15 cellular contexts compared by ENCODE assay signal in genomic region chr1:58870298-58870676, GRCh38.
DNase-seq lines count a peak whose midpoint lies in the region; ATAC-seq, FAIRE-seq and TF ChIP-seq lines count a peak whose summit lies in the region.
"Had no signal": no experiment of that assay in that cellular context is flagged by ENCODE, and none has a peak within 500 bp of the region (broad histone marks: within the 10 kb centered on the region; RNA-seq: fewer than 3 reads in every experiment).

No MANE protein-coding gene starts in this region.

- no peak for TF ChIP-seq POLR2A in esophagus squamous epithelium (IDR thresholded peaks at IDR 0.05)

- peaks cover 2% of the 10 kb centered on the region for H3K9me3 Mint-ChIP-seq in astrocyte (ENCODE audit: unreplicated experiment)
- H3K9me3 Mint-ChIP-seq: activated B cell treated with CpG ODN at 0.5 μM for 24 hours; effector memory CD8-positive, alpha-beta T cell had no signal

- no peak overlapping the region for H2BK15ac ChIP-seq in neuronal stem cell (ENCODE audit: low read length)

- no peak overlapping the region for H2AFZ ChIP-seq in astrocyte (ENCODE audit: low read depth, low read length)
- H2AFZ ChIP-seq in neuronal stem cell (ENCODE audit: low read length): no peak overlapping the region

- peak overlapping the region; percentile 35 for H3K18ac ChIP-seq in neuronal stem cell (ENCODE audit: low read length)

- H3K27ac Mint-ChIP-seq in astrocyte (ENCODE audit: unreplicated experiment): no peak overlapping the region
- H3K27ac Mint-ChIP-seq: activated B cell treated with CpG ODN at 0.5 μM for 24 hours; CD4-positive, alpha-beta memory T cell; effector memory CD8-positive, alpha-beta T cell had no signal

- no peaks in the 10 kb centered on the region for H3K36me3 Mint-ChIP-seq in astrocyte (ENCODE audit: low read depth, unreplicated experiment)
- H3K36me3 Mint-ChIP-seq: CD4-positive, alpha-beta memory T cell had no signal

- H3K27ac ChIP-seq in astrocyte (ENCODE audit: low read depth, low read length) (no peak overlapping the region), neuronal stem cell (replicated peaks; ENCODE audit: low read length) (no peak overlapping the region), esophagus squamous epithelium (no peak overlapping the region)
- H3K27ac ChIP-seq: 22Rv1, left ventricle myocardium inferior had no signal

- WGBS in neuronal stem cell (ENCODE audit: extremely low coverage in 2 of 2, insufficient read length in 2 of 2, insufficient replicate concordance in 1 of 2), 2 donors: no CpG with 5 or more reads among the region's 2 CpGs
- 61 to 63% methylated on average over 1 to 2 of the region's 2 CpGs for WGBS in esophagus squamous epithelium, 2 donors

- H4K20me1 ChIP-seq in astrocyte (ENCODE audit: insufficient read depth, low read length): no peaks in the 10 kb centered on the region

- H3K4me2 ChIP-seq in astrocyte (ENCODE audit: low read length) (no peak overlapping the region), neuronal stem cell (ENCODE audit: insufficient read depth, low read length, poor library complexity, severe bottlenecking) (no peak overlapping the region)

- no peak overlapping the region for H2BK120ac ChIP-seq in neuronal stem cell (ENCODE audit: low read depth, low read length)

- DNase-seq in DMS 273 (lab: John Stamatoyannopoulos, UW; ENCODE audit: unreplicated experiment) (peak; percentile 61), DMS 273 treated with DMSO at 0.1 percent for 48 hours (lab: John Stamatoyannopoulos, UW) (no peak), NCI-H2196 (lab: John Stamatoyannopoulos, UW; ENCODE audit: unreplicated experiment) (peak; percentile 89), astrocyte (ENCODE audit: low read depth) (peak; percentile 65), neuronal stem cell (ENCODE audit: low spot score) (no peak), esophagus squamous epithelium (lab: John Stamatoyannopoulos, UW) (no peak), GDM1 (lab: John Stamatoyannopoulos, UW) (no peak)
- DNase-seq: activated B cell treated with CpG ODN at 0.5 μM for 24 hours; CD4-positive, alpha-beta memory T cell; effector memory CD8-positive, alpha-beta T cell; GOT3; left ventricle myocardium inferior; NCI-H226 had no signal

- no peak for ATAC-seq in HG03135 (IDR thresholded peaks at IDR 0.05; ENCODE audit: unreplicated experiment)
- ATAC-seq: effector memory CD8-positive, alpha-beta T cell had no signal

- TF ChIP-seq CTCF in astrocyte (IDR thresholded peaks at IDR 0.05; ENCODE audit: insufficient read depth, low read depth, low read length) (no peak), esophagus squamous epithelium (IDR thresholded peaks at IDR 0.05) (no peak)

- H2AK5ac ChIP-seq in neuronal stem cell (ENCODE audit: low read depth, low read length): peak overlapping the region; percentile 65

- no peak for FAIRE-seq in astrocyte (lab: Jason Lieb, UNC)

- H4K8ac ChIP-seq in neuronal stem cell (ENCODE audit: low read depth, low read length): no peak overlapping the region

- H3K27me3 ChIP-seq in astrocyte (ENCODE audit: insufficient read depth, low read length) (no peaks in the 10 kb centered on the region), neuronal stem cell (ENCODE audit: control insufficient read depth in 3 of 3, insufficient read depth in 3 of 3, low read depth in 1 of 3, low read length in 3 of 3) (no peaks in the 10 kb centered on the region), esophagus squamous epithelium (no peaks in the 10 kb centered on the region)

- peaks cover 7% of the 10 kb centered on the region for H3K4me1 Mint-ChIP-seq in astrocyte (ENCODE audit: low read depth, unreplicated experiment)
- H3K4me1 Mint-ChIP-seq: activated B cell treated with CpG ODN at 0.5 μM for 24 hours; CD4-positive, alpha-beta memory T cell had no signal

- intact Hi-C loops in esophagus squamous epithelium (cut with DNase I): no loop called here

- H3K9me3 ChIP-seq in astrocyte (ENCODE audit: insufficient read depth, low read depth, low read length): no peaks in the 10 kb centered on the region
- H3K9me3 ChIP-seq in neuronal stem cell (replicated peaks in 1 of 2; ENCODE audit: control insufficient read depth in 2 of 2, insufficient read depth in 1 of 2, low read depth in 1 of 2, low read length in 2 of 2): no peaks in the 10 kb centered on the region
- no peaks in the 10 kb centered on the region for H3K9me3 ChIP-seq in esophagus squamous epithelium
- H3K9me3 ChIP-seq: left ventricle myocardium inferior had no signal

- H3K23ac ChIP-seq in neuronal stem cell (ENCODE audit: low read depth, low read length, poor library complexity): no peak overlapping the region

- H3K4ac ChIP-seq in neuronal stem cell (ENCODE audit: low read length): no peak overlapping the region

- H3K4me3 ChIP-seq in astrocyte (ENCODE audit: insufficient read depth, low read depth, low read length) (no peak overlapping the region), neuronal stem cell (ENCODE audit: low read length in 2 of 2) (no peak overlapping the region), esophagus squamous epithelium (no peak overlapping the region)
- H3K4me3 ChIP-seq: left ventricle myocardium inferior had no signal

- H3K14ac ChIP-seq in neuronal stem cell (ENCODE audit: low read length): no peak overlapping the region

- H3K27me3 Mint-ChIP-seq in astrocyte (ENCODE audit: low read depth, unreplicated experiment): no peaks in the 10 kb centered on the region
- H3K27me3 Mint-ChIP-seq: activated B cell treated with CpG ODN at 0.5 μM for 24 hours; CD4-positive, alpha-beta memory T cell had no signal

- no peak overlapping the region for H2BK12ac ChIP-seq in neuronal stem cell (ENCODE audit: low read length)

- H3K36me3 ChIP-seq in astrocyte (ENCODE audit: insufficient read depth, low read length): no peaks in the 10 kb centered on the region
- no peaks in the 10 kb centered on the region for H3K36me3 ChIP-seq in neuronal stem cell (replicated peaks in 1 of 2; ENCODE audit: control insufficient read depth in 2 of 2, insufficient read depth in 2 of 2, low read length in 2 of 2)
- no peaks in the 10 kb centered on the region for H3K36me3 ChIP-seq in esophagus squamous epithelium
- H3K36me3 ChIP-seq: left ventricle myocardium inferior had no signal

- no peaks in the 10 kb centered on the region for H3K79me2 ChIP-seq in astrocyte (ENCODE audit: insufficient read depth, low read length)

- H3K79me1 ChIP-seq in neuronal stem cell (ENCODE audit: low read depth, low read length): no peaks in the 10 kb centered on the region

- no peak overlapping the region for H3K4me3 Mint-ChIP-seq in astrocyte (ENCODE audit: unreplicated experiment)
- H3K4me3 Mint-ChIP-seq: activated B cell treated with CpG ODN at 0.5 μM for 24 hours; CD4-positive, alpha-beta memory T cell; effector memory CD8-positive, alpha-beta T cell had no signal

- peaks cover 10% of the 10 kb centered on the region for H3K4me1 ChIP-seq in astrocyte (ENCODE audit: insufficient read depth, low read length)
- peaks cover 8 to 10% of the 10 kb centered on the region in 2 donors for H3K4me1 ChIP-seq in neuronal stem cell (ENCODE audit: control insufficient read depth in 2 of 2, insufficient read depth in 1 of 2, low read depth in 1 of 2, low read length in 2 of 2)
- H3K4me1 ChIP-seq in esophagus squamous epithelium: peaks cover 7 to 15% (median 11%) of the 10 kb centered on the region in 3 donors

- no peak overlapping the region for H3K9ac ChIP-seq in astrocyte (ENCODE audit: low read length)
- no peak overlapping the region for H3K9ac ChIP-seq in neuronal stem cell (ENCODE audit: low read depth, low read length, poor library complexity)

- no peak overlapping the region for H2BK5ac ChIP-seq in neuronal stem cell (ENCODE audit: low read length)

- H4K91ac ChIP-seq in neuronal stem cell (ENCODE audit: low read depth, low read length, poor library complexity): no peak overlapping the region

Comparison
In these comparisons a context has a peak if more than half of its experiments do, and no peak if none do; other contexts are left out.
1. DNase-seq: peak in DMS 273 (single experiment), NCI-H2196 (single experiment) and astrocyte (single experiment); none in DMS 273 treated with DMSO at 0.1 percent for 48 hours (single experiment), neuronal stem cell (single experiment), esophagus squamous epithelium (single experiment) and GDM1 (single experiment).